ENCODE assay signal across 14 cellular contexts in the genomic region with DNA sequence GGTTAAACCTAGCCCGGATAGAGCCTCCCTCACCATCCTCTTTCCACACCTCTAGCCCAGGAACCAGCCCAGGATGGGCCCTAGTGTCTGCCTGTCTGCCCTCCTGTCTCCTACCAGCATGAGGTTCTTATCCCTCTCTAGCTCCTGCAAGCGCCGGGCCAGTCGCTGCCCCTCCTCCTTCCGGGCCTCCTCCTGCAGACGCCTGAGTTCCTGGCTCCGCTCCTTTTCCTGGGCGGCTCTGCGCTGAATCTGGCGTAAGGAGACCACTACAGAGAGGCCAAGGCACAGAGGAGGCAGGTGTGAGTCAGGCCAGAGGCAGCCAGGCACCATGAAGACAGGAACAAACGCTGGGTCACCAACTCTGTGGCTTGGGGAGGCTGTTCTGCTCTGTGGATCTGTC. TPM values are rescaled to one million over a fixed set of nuclear protein-coding genes. Genes with fewer than 3 reads are reported as not detected.
DNase-seq lines count a peak whose midpoint lies in the region; ATAC-seq and TF ChIP-seq lines count a peak whose summit lies in the region.
"Had no signal": no experiment of that assay in that cellular context is flagged by ENCODE, and none has a peak within 500 bp of the region (broad histone marks: within the 10 kb centered on the region; RNA-seq: fewer than 3 reads in every experiment).

No MANE protein-coding gene starts in this region.

- no peak for TF ChIP-seq CTCF in lower lobe of right lung (IDR thresholded peaks at IDR 0.05)

- ATAC-seq in esophagus mucosa (peak; percentile 4), lower lobe of right lung (peak; percentile 28 to 41), aorta (ENCODE audit: low FRiP score) (peak; percentile 57)
- ATAC-seq: activated CD8-positive, alpha-beta memory T cell treated with anti-CD3 and anti-CD28 coated beads, Interleukin-2, amount 10 ng/mL, durations not matched to agents 7 days and 5 days; left colon; stimulated activated naive CD8-positive, alpha-beta T cell treated with anti-CD3 and anti-CD28 coated beads, Interleukin-15, amount 100 ng/mL, for 72 hours had no signal

- H3K27ac ChIP-seq in lower lobe of right lung (no peak overlapping the region), aorta (ENCODE audit: low read depth in 1 of 2, low read length in 2 of 2) (no peak overlapping the region)
- H3K27ac ChIP-seq: 22Rv1, HL-60 had no signal

- DNase-seq in NCI-H82 (lab: John Stamatoyannopoulos, UW) (peak; percentile 33), NCI-H82 treated with DMSO at 0.1 percent for 48 hours (lab: John Stamatoyannopoulos, UW; ENCODE audit: unreplicated experiment) (no peak), lower lobe of right lung (no peak), aorta (peak; percentile 89 to 90), NCI-H2081 (lab: John Stamatoyannopoulos, UW) (no peak), NCI-H1092 (lab: John Stamatoyannopoulos, UW) (no peak), COR-L47 (lab: John Stamatoyannopoulos, UW) (no peak)
- DNase-seq: activated CD8-positive, alpha-beta memory T cell treated with anti-CD3 and anti-CD28 coated beads, Interleukin-2, amount 10 ng/mL, durations not matched to agents 7 days and 5 days; NCI-H2107; stimulated activated naive CD8-positive, alpha-beta T cell treated with anti-CD3 and anti-CD28 coated beads, Interleukin-15, amount 100 ng/mL, for 72 hours had no signal

- intact Hi-C loops in lower lobe of right lung (cut with DNase I) (no loop called here), aorta (cut with DNase I) (no loop called here)

- 17 to 23% methylated on average over 11 of the region's 11 CpGs for WGBS in aorta, 2 donors

- H3K9me3 ChIP-seq in lower lobe of right lung (no peaks in the 10 kb centered on the region), aorta (ENCODE audit: control insufficient read depth, low read length) (no peaks in the 10 kb centered on the region)

- no peak overlapping the region for H3K4me3 ChIP-seq in lower lobe of right lung
- H3K4me3 ChIP-seq in aorta (ENCODE audit: low read length in 2 of 2) = no peak overlapping the region

- no peaks in the 10 kb centered on the region for H3K27me3 ChIP-seq in lower lobe of right lung (ENCODE audit: low read depth)
- H3K27me3 ChIP-seq in aorta (ENCODE audit: control insufficient read depth in 1 of 2, insufficient read depth in 2 of 2, low read length in 1 of 2) = no peaks in the 10 kb centered on the region

- peaks cover 22% of the 10 kb centered on the region for H3K36me3 ChIP-seq in lower lobe of right lung
- H3K36me3 ChIP-seq in aorta (ENCODE audit: control insufficient read depth in 1 of 2, insufficient read depth in 2 of 2, low read length in 1 of 2) = no peaks in the 10 kb centered on the region

- H3K4me1 ChIP-seq in lower lobe of right lung (peaks cover 14% of the 10 kb centered on the region), aorta (ENCODE audit: control insufficient read depth in 1 of 2, insufficient read depth in 2 of 2, low read length in 2 of 2) (no peaks in the 10 kb centered on the region)

RNA-seq across cellular contexts. Expression of gene PSORS1C2, which starts 4.3 kb away (rescaled TPM):
- 0.40 TPM for total RNA-seq in esophagus mucosa
- total RNA-seq in lower lobe of right lung = not detected
- total RNA-seq in aorta = not detected
- polyA plus RNA-seq in aorta = not detected
- total RNA-seq: activated CD8-positive, alpha-beta memory T cell treated with anti-CD3 and anti-CD28 coated beads, Interleukin-2, amount 10 ng/mL, durations not matched to agents 7 days and 5 days; left colon had no signal

RNA-seq across cellular contexts. Expression of gene CCHCR1, which starts 14.5 kb away (rescaled TPM):
- total RNA-seq in esophagus mucosa = 11.1 TPM
- 16.5 TPM for total RNA-seq in lower lobe of right lung
- total RNA-seq in aorta = 10 to 100 TPM; 13.7 to 23.2 TPM
- polyA plus RNA-seq in aorta = 10 to 100 TPM in 1 of 2 donors, 1 to 10 TPM in 1; 7.0 to 21.3 TPM

RNA-seq across cellular contexts. Expression of gene TCF19, which starts 15.2 kb away (rescaled TPM):
- total RNA-seq in esophagus mucosa (14.8 TPM), lower lobe of right lung (6.2 TPM), aorta (1 to 10 TPM; 3.1 to 8.3 TPM)
- 1 to 10 TPM; 3.4 to 4.2 TPM for polyA plus RNA-seq in aorta

RNA-seq across cellular contexts. Expression of gene CDSN, which starts 22.9 kb away (rescaled TPM):
- total RNA-seq in esophagus mucosa (0.08 TPM), lower lobe of right lung (not detected), aorta (not detected)
- polyA plus RNA-seq in aorta = not detected
- total RNA-seq: activated CD8-positive, alpha-beta memory T cell treated with anti-CD3 and anti-CD28 coated beads, Interleukin-2, amount 10 ng/mL, durations not matched to agents 7 days and 5 days; left colon had no signal

RNA-seq across cellular contexts. Expression of gene POU5F1, which starts 27.3 kb away (rescaled TPM):
- total RNA-seq in esophagus mucosa = 0.40 TPM
- total RNA-seq in lower lobe of right lung = 5.0 TPM
- 1 to 10 TPM in 1 of 2 donors, under 1 TPM in 1; 0.45 to 2.2 TPM for total RNA-seq in aorta
- polyA plus RNA-seq in aorta = 1 to 10 TPM in 1 of 2 donors, not detected in 1; 2.6 TPM
- total RNA-seq: activated CD8-positive, alpha-beta memory T cell treated with anti-CD3 and anti-CD28 coated beads, Interleukin-2, amount 10 ng/mL, durations not matched to agents 7 days and 5 days had no signal

Comparison
In these comparisons a context has a peak if more than half of its experiments do, and no peak if none do; other contexts are left out.
1. DNase-seq: peak in NCI-H82 (single experiment) and aorta (2 of 2); none in NCI-H82 treated with DMSO at 0.1 percent for 48 hours (single experiment), lower lobe of right lung (single experiment), NCI-H2081 (0 of 2), NCI-H1092 (single experiment) and COR-L47 (single experiment).
2. ATAC-seq: peak in every context shown above with its lines; median percentile 57 in aorta; 34 in lower lobe of right lung; 4 in esophagus mucosa.